17 cellular contexts compared by ENCODE assay signal in genomic region chr22:35818897-35819296, GRCh38.
DNase-seq lines count a peak whose midpoint lies in the region; ATAC-seq lines count a peak whose summit lies in the region.
"Had no signal": no experiment of that assay in that cellular context is flagged by ENCODE, and none has a peak within 500 bp of the region (broad histone marks: within the 10 kb centered on the region; RNA-seq: fewer than 3 reads in every experiment).

No MANE protein-coding gene starts in this region.

- POLR2A ChIA-PET in activated CD4-positive, alpha-beta T cell treated with anti-CD3 and anti-CD28 coated beads for 36 hours (lab: Charles Lee), result no interaction called here

- no peak for DNase-seq in activated CD4-positive, alpha-beta T cell treated with anti-CD3 and anti-CD28 coated beads for 36 hours
- no peak for DNase-seq in activated CD4-positive, alpha-beta T cell treated with anti-CD3 and anti-CD28 coated beads, Interleukin-2, amount 50 U/mL, for 1 hour
- no peak for DNase-seq in stimulated activated naive CD8-positive, alpha-beta T cell treated with anti-CD3 and anti-CD28 coated beads, Interleukin-15, Interleukin-2, amounts not matched to agents 100 U/mL and 50 U/mL, for 24 hours
- no peak for DNase-seq in stimulated activated naive CD8-positive, alpha-beta T cell treated with anti-CD3 and anti-CD28 coated beads, Interleukin-15, amount 100 ng/mL, for 72 hours
- DNase-seq in kidney tubule cell (ENCODE audit: low spot score) (peak; percentile 62), SHP77 treated with DMSO at 0.1 percent for 48 hours (lab: John Stamatoyannopoulos, UW) (no peak), AG20443 (ENCODE audit: low spot score) (no peak)
- DNase-seq: ACHN; C1 segment of cervical spinal cord; Calu3; CD4-positive, alpha-beta memory T cell; COR-L47; DMS53; DMS79 treated with DMSO at 0.1 percent for 48 hours; GF-D8; GOT3; HFFc6 had no signal

- CTCF ChIA-PET in activated CD4-positive, alpha-beta T cell treated with anti-CD3 and anti-CD28 coated beads for 36 hours (lab: Charles Lee), result interaction anchor here (0.9 kb wide), 1 partner anchor 11 kb away, joined by 3 read pairs; no protein-coding TSS in a partner anchor

- H3K27ac Mint-ChIP-seq in activated CD4-positive, alpha-beta T cell treated with anti-CD3 and anti-CD28 coated beads for 36 hours, result no peak overlapping the region
- H3K27ac Mint-ChIP-seq in stimulated activated naive CD8-positive, alpha-beta T cell treated with anti-CD3 and anti-CD28 coated beads, Interleukin-15, amount 100 ng/mL, for 72 hours, result no peak overlapping the region
- H3K27ac Mint-ChIP-seq: CD4-positive, alpha-beta memory T cell had no signal

- peaks cover 5% of the 10 kb centered on the region for H3K4me1 Mint-ChIP-seq in activated CD4-positive, alpha-beta T cell treated with anti-CD3 and anti-CD28 coated beads for 36 hours
- H3K4me1 Mint-ChIP-seq in stimulated activated naive CD8-positive, alpha-beta T cell treated with anti-CD3 and anti-CD28 coated beads, Interleukin-15, amount 100 ng/mL, for 72 hours, result peaks cover 9% of the 10 kb centered on the region

- no peaks in the 10 kb centered on the region for H3K27me3 Mint-ChIP-seq in activated CD4-positive, alpha-beta T cell treated with anti-CD3 and anti-CD28 coated beads for 36 hours
- no peaks in the 10 kb centered on the region for H3K27me3 Mint-ChIP-seq in stimulated activated naive CD8-positive, alpha-beta T cell treated with anti-CD3 and anti-CD28 coated beads, Interleukin-15, amount 100 ng/mL, for 72 hours

- H3K9me3 Mint-ChIP-seq in activated CD4-positive, alpha-beta T cell treated with anti-CD3 and anti-CD28 coated beads for 36 hours (ENCODE audit: low read depth), result no peaks in the 10 kb centered on the region
- no peaks in the 10 kb centered on the region for H3K9me3 Mint-ChIP-seq in stimulated activated naive CD8-positive, alpha-beta T cell treated with anti-CD3 and anti-CD28 coated beads, Interleukin-15, amount 100 ng/mL, for 72 hours
- H3K9me3 Mint-ChIP-seq: CD4-positive, alpha-beta memory T cell; HFFc6 had no signal

- peak; percentile 51 for ATAC-seq in activated CD4-positive, alpha-beta T cell treated with anti-CD3 and anti-CD28 coated beads for 36 hours
- peak; percentile 40 for ATAC-seq in stimulated activated naive CD8-positive, alpha-beta T cell treated with anti-CD3 and anti-CD28 coated beads, Interleukin-15, Interleukin-2, amounts not matched to agents 100 U/mL and 50 U/mL, for 24 hours
- ATAC-seq in stimulated activated naive CD8-positive, alpha-beta T cell treated with anti-CD3 and anti-CD28 coated beads, Interleukin-15, amount 100 ng/mL, for 72 hours, result no peak

- no peaks in the 10 kb centered on the region for H3K36me3 Mint-ChIP-seq in activated CD4-positive, alpha-beta T cell treated with anti-CD3 and anti-CD28 coated beads for 36 hours (ENCODE audit: low read depth)
- H3K36me3 Mint-ChIP-seq: CD4-positive, alpha-beta memory T cell had no signal

- H3K4me3 Mint-ChIP-seq in activated CD4-positive, alpha-beta T cell treated with anti-CD3 and anti-CD28 coated beads for 36 hours, result no peak overlapping the region
- H3K4me3 Mint-ChIP-seq in stimulated activated naive CD8-positive, alpha-beta T cell treated with anti-CD3 and anti-CD28 coated beads, Interleukin-15, amount 100 ng/mL, for 72 hours, result no peak overlapping the region
- H3K4me3 Mint-ChIP-seq: CD4-positive, alpha-beta memory T cell; HFFc6 had no signal

- intact Hi-C loops in activated CD4-positive, alpha-beta T cell treated with anti-CD3 and anti-CD28 coated beads for 36 hours (cut with DNase I, micrococcal nuclease), result no loop called here
